In the genomic region with DNA sequence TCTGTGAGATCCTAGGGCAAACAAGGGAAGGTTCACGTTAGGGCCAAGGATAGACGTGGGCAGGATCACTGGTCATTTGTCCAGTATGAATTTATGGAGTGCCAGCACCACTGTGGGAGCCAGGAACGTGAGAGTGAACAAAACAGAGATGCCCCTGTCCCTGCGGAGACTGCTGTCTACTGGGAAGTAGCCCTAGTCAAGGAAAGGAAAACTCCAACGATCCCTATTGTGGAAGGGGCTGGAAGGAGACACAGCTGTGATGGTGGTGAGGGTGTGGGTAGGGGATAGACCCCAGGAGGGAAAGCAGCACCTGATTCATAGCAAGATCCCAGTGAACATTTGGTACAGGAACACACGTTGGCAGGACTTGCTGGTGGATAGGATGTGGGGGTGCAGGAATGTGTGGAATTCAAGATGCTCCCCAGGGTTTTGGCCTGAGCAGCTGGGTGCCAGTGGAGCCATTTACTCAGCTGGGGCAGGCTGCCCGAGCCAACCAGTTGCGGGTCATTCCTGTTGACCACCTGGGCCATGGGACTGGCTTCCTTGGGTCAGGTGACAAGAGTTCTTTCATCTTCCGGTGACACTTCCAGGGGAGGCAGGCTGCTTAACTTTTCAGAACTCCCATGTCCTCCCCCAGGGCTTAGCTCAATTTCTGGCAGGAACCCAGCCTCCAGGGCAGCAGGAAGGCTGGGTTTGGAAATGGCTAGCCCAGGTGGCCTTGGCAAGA, we compare ENCODE assay signal across 10 cellular contexts. TPM values are rescaled to one million over a fixed set of nuclear protein-coding genes. Genes with fewer than 3 reads are reported as not detected.
DNase-seq lines count a peak whose midpoint lies in the region; ATAC-seq and TF ChIP-seq lines count a peak whose summit lies in the region.
"Had no signal": no experiment of that assay in that cellular context is flagged by ENCODE, and none has a peak within 500 bp of the region (broad histone marks: within the 10 kb centered on the region; RNA-seq: fewer than 3 reads in every experiment).

No MANE protein-coding gene starts in this region.

- no peak overlapping the region for H3K27ac Mint-ChIP-seq in activated naive CD4-positive, alpha-beta T cell treated with anti-CD3 and anti-CD28 coated beads, Interleukin-2, amount 10 ng/mL, durations not matched to agents 7 days and 5 days
- no peak overlapping the region for H3K27ac Mint-ChIP-seq in activated naive CD4-positive, alpha-beta T cell treated with anti-CD3 and anti-CD28 coated beads for 36 hours
- H3K27ac Mint-ChIP-seq in glutamatergic neuron (ENCODE audit: unreplicated experiment) = peak overlapping the region; percentile 48
- no peak overlapping the region for H3K27ac Mint-ChIP-seq in stimulated activated effector memory CD8-positive, alpha-beta T cell treated with anti-CD3 and anti-CD28 coated beads, Interleukin-12 subunit alpha, Interleukin-12 subunit beta, amount 100 ng/mL, for 72 hours

- peaks cover 16% of the 10 kb centered on the region for H3K27me3 Mint-ChIP-seq in activated naive CD4-positive, alpha-beta T cell treated with anti-CD3 and anti-CD28 coated beads, Interleukin-2, amount 10 ng/mL, durations not matched to agents 7 days and 5 days
- H3K27me3 Mint-ChIP-seq in activated naive CD4-positive, alpha-beta T cell treated with anti-CD3 and anti-CD28 coated beads for 36 hours (ENCODE audit: low read depth) = no peaks in the 10 kb centered on the region
- peaks cover 9% of the 10 kb centered on the region for H3K27me3 Mint-ChIP-seq in glutamatergic neuron (ENCODE audit: unreplicated experiment)

- no peak for ATAC-seq in stimulated activated effector memory CD8-positive, alpha-beta T cell treated with anti-CD3 and anti-CD28 coated beads, Interleukin-12 subunit alpha, Interleukin-12 subunit beta, amount 100 ng/mL, for 72 hours
- ATAC-seq in HG02938 (IDR thresholded peaks at IDR 0.05; ENCODE audit: unreplicated experiment) = no peak

- H3K36me3 Mint-ChIP-seq in activated naive CD4-positive, alpha-beta T cell treated with anti-CD3 and anti-CD28 coated beads, Interleukin-2, amount 10 ng/mL, durations not matched to agents 7 days and 5 days = peaks cover 4% of the 10 kb centered on the region
- H3K36me3 Mint-ChIP-seq in activated naive CD4-positive, alpha-beta T cell treated with anti-CD3 and anti-CD28 coated beads for 36 hours (ENCODE audit: low read depth) = no peaks in the 10 kb centered on the region
- no peaks in the 10 kb centered on the region for H3K36me3 Mint-ChIP-seq in glutamatergic neuron (ENCODE audit: unreplicated experiment)
- peaks cover 12% of the 10 kb centered on the region for H3K36me3 Mint-ChIP-seq in stimulated activated effector memory CD8-positive, alpha-beta T cell treated with anti-CD3 and anti-CD28 coated beads, Interleukin-12 subunit alpha, Interleukin-12 subunit beta, amount 100 ng/mL, for 72 hours

- no peaks in the 10 kb centered on the region for H3K9me3 Mint-ChIP-seq in activated naive CD4-positive, alpha-beta T cell treated with anti-CD3 and anti-CD28 coated beads, Interleukin-2, amount 10 ng/mL, durations not matched to agents 7 days and 5 days
- no peaks in the 10 kb centered on the region for H3K9me3 Mint-ChIP-seq in activated naive CD4-positive, alpha-beta T cell treated with anti-CD3 and anti-CD28 coated beads for 36 hours
- H3K9me3 Mint-ChIP-seq in glutamatergic neuron (ENCODE audit: unreplicated experiment) = no peaks in the 10 kb centered on the region
- no peaks in the 10 kb centered on the region for H3K9me3 Mint-ChIP-seq in stimulated activated effector memory CD8-positive, alpha-beta T cell treated with anti-CD3 and anti-CD28 coated beads, Interleukin-12 subunit alpha, Interleukin-12 subunit beta, amount 100 ng/mL, for 72 hours

- CTCF ChIA-PET in activated naive CD4-positive, alpha-beta T cell treated with anti-CD3 and anti-CD28 coated beads, Interleukin-2, amount 10 ng/mL, durations not matched to agents 7 days and 5 days (lab: Charles Lee) = no interaction called here
- CTCF ChIA-PET in activated naive CD4-positive, alpha-beta T cell treated with anti-CD3 and anti-CD28 coated beads for 36 hours (lab: Charles Lee) = interaction anchor here (0.6 kb wide), 2 partner anchors 223 to 1007 kb away, joined by 3 read pairs; no protein-coding TSS in a partner anchor

- no peak for TF ChIP-seq POLR2A in erythroblast (IDR thresholded peaks at IDR 0.05; ENCODE audit: low read length)

- intact Hi-C loops in activated naive CD4-positive, alpha-beta T cell treated with anti-CD3 and anti-CD28 coated beads for 36 hours (cut with micrococcal nuclease) = loop anchor here (1.0 to 5.0 kb wide), 2 partner anchors 41 to 51 kb away; partner anchors contain the start of gene SDHB

- DNase-seq in activated naive CD4-positive, alpha-beta T cell treated with anti-CD3 and anti-CD28 coated beads, Interleukin-2, amount 10 ng/mL, durations not matched to agents 7 days and 5 days = no peak
- no peak for DNase-seq in activated naive CD4-positive, alpha-beta T cell treated with anti-CD3 and anti-CD28 coated beads for 36 hours
- DNase-seq in SW480 (ENCODE audit: low spot score) (peak; percentile 14), glutamatergic neuron (no peak), erythroblast (lab: John Stamatoyannopoulos, UW) (no peak), NCI-H510A treated with DMSO at 0.1 percent for 48 hours (lab: John Stamatoyannopoulos, UW) (no peak)
- no peak for DNase-seq in stimulated activated effector memory CD8-positive, alpha-beta T cell treated with anti-CD3 and anti-CD28 coated beads, Interleukin-12 subunit alpha, Interleukin-12 subunit beta, amount 100 ng/mL, for 72 hours (ENCODE audit: low spot score in 2 of 2)
- DNase-seq: NCI-H524, SK-N-SH had no signal

- peaks cover 29% of the 10 kb centered on the region for H3K4me1 Mint-ChIP-seq in activated naive CD4-positive, alpha-beta T cell treated with anti-CD3 and anti-CD28 coated beads, Interleukin-2, amount 10 ng/mL, durations not matched to agents 7 days and 5 days
- peaks cover 17% of the 10 kb centered on the region for H3K4me1 Mint-ChIP-seq in activated naive CD4-positive, alpha-beta T cell treated with anti-CD3 and anti-CD28 coated beads for 36 hours (ENCODE audit: low read depth)
- peaks cover 5% of the 10 kb centered on the region for H3K4me1 Mint-ChIP-seq in glutamatergic neuron (ENCODE audit: low read depth, unreplicated experiment)
- H3K4me1 Mint-ChIP-seq in stimulated activated effector memory CD8-positive, alpha-beta T cell treated with anti-CD3 and anti-CD28 coated beads, Interleukin-12 subunit alpha, Interleukin-12 subunit beta, amount 100 ng/mL, for 72 hours = peaks cover 29% of the 10 kb centered on the region

- peak overlapping the region; percentile 83 for H3K4me3 Mint-ChIP-seq in activated naive CD4-positive, alpha-beta T cell treated with anti-CD3 and anti-CD28 coated beads, Interleukin-2, amount 10 ng/mL, durations not matched to agents 7 days and 5 days
- H3K4me3 Mint-ChIP-seq in activated naive CD4-positive, alpha-beta T cell treated with anti-CD3 and anti-CD28 coated beads for 36 hours = no peak overlapping the region
- no peak overlapping the region for H3K4me3 Mint-ChIP-seq in glutamatergic neuron (ENCODE audit: unreplicated experiment)
- H3K4me3 Mint-ChIP-seq in stimulated activated effector memory CD8-positive, alpha-beta T cell treated with anti-CD3 and anti-CD28 coated beads, Interleukin-12 subunit alpha, Interleukin-12 subunit beta, amount 100 ng/mL, for 72 hours = peak overlapping the region; percentile 79

- no peak for TF ChIP-seq CTCF in glutamatergic neuron (IDR thresholded peaks at IDR 0.05; ENCODE audit: partially characterized antibody, unreplicated experiment)

RNA-seq across cellular contexts. Expression of gene ATP13A2, which starts 1.2 kb away (rescaled TPM):
- 10 to 100 TPM; 23.6 to 25.0 TPM for total RNA-seq in activated naive CD4-positive, alpha-beta T cell treated with anti-CD3 and anti-CD28 coated beads for 36 hours
- total RNA-seq in glutamatergic neuron (ENCODE audit: unreplicated experiment) = 65.0 TPM

RNA-seq across cellular contexts. Expression of gene MFAP2, which starts 32.5 kb away (rescaled TPM):
- not detected for total RNA-seq in activated naive CD4-positive, alpha-beta T cell treated with anti-CD3 and anti-CD28 coated beads for 36 hours
- total RNA-seq in glutamatergic neuron (ENCODE audit: unreplicated experiment) = 2.1 TPM

RNA-seq across cellular contexts. Expression of gene SDHB, which starts 40.9 kb away (rescaled TPM):
- total RNA-seq in activated naive CD4-positive, alpha-beta T cell treated with anti-CD3 and anti-CD28 coated beads for 36 hours = 100 to 1,000 TPM; 177 to 179 TPM
- 58.9 TPM for total RNA-seq in glutamatergic neuron (ENCODE audit: unreplicated experiment)

Comparison
In these comparisons a context has a peak if more than half of its experiments do, and no peak if none do; other contexts are left out.
1. H3K4me3 Mint-ChIP-seq: peak in activated naive CD4-positive, alpha-beta T cell treated with anti-CD3 and anti-CD28 coated beads, Interleukin-2, amount 10 ng/mL, durations not matched to agents 7 days and 5 days (single experiment) and stimulated activated effector memory CD8-positive, alpha-beta T cell treated with anti-CD3 and anti-CD28 coated beads, Interleukin-12 subunit alpha, Interleukin-12 subunit beta, amount 100 ng/mL, for 72 hours (single experiment); none in activated naive CD4-positive, alpha-beta T cell treated with anti-CD3 and anti-CD28 coated beads for 36 hours (single experiment) and glutamatergic neuron (single experiment).